Comparison of ENCODE assay signal across 9 cellular contexts in genomic region chr1:45306319-45306718, GRCh38. TPM values are rescaled to one million over a fixed set of nuclear protein-coding genes. Genes with fewer than 3 reads are reported as not detected.
DNase-seq lines count a peak whose midpoint lies in the region; ATAC-seq and TF ChIP-seq lines count a peak whose summit lies in the region.
"Had no signal": no experiment of that assay in that cellular context is flagged by ENCODE, and none has a peak within 500 bp of the region (broad histone marks: within the 10 kb centered on the region; RNA-seq: fewer than 3 reads in every experiment).

No MANE protein-coding gene starts in this region.

- no peaks in the 10 kb centered on the region for H3K9me2 ChIP-seq in Loucy (replicated peaks; ENCODE audit: low read depth, low read length)

- H3K36me3 Mint-ChIP-seq in activated naive CD8-positive, alpha-beta T cell treated with anti-CD3 and anti-CD28 coated beads, Interleukin-2, amount 10 ng/mL, durations not matched to agents 7 days and 5 days: no peaks in the 10 kb centered on the region

- in situ Hi-C loops in GM13976 (cut with MboI; ENCODE audit: low sequenced_read_pairs, unreplicated experiment): no loop called here

- peak overlapping the region; percentile 3 for H3K4me3 Mint-ChIP-seq in activated naive CD8-positive, alpha-beta T cell treated with anti-CD3 and anti-CD28 coated beads, Interleukin-2, amount 10 ng/mL, durations not matched to agents 7 days and 5 days

- intact Hi-C loops in aorta (cut with DNase I): loop anchor here (10.0 kb wide), 2 partner anchors 102 to 472 kb away; partner anchors contain the start of gene ZSWIM5 (in 1 of the 2)

- peak overlapping the region; percentile 4; the same call in 1 of the 2 replicates for H2AFZ ChIP-seq in Loucy (ENCODE audit: low read length)

- DNase-seq in GM13976 (ENCODE audit: low spot score) (peak; percentile 65), aorta (no peak)
- no peak for DNase-seq in activated naive CD8-positive, alpha-beta T cell treated with anti-CD3 and anti-CD28 coated beads, Interleukin-2, amount 10 ng/mL, durations not matched to agents 7 days and 5 days
- peak; percentile 38 to 45 for DNase-seq in stimulated activated CD4-positive, alpha-beta T cell treated with anti-CD3 and anti-CD28 coated beads, Interleukin-2, amount 100 ng/mL, for 24 hours
- DNase-seq: activated CD4-positive, CD25-positive, alpha-beta regulatory T cell treated with anti-CD3 and anti-CD28 coated beads, Interleukin-2, amount 50 U/mL, for 72 hours; NCI-H226 had no signal

- no peak for ATAC-seq in activated naive CD8-positive, alpha-beta T cell treated with anti-CD3 and anti-CD28 coated beads, Interleukin-2, amount 10 ng/mL, durations not matched to agents 7 days and 5 days (ENCODE audit: low read depth)
- ATAC-seq in HG03520 (IDR thresholded peaks at IDR 0.05; ENCODE audit: unreplicated experiment) (no peak), HG02798 (IDR thresholded peaks at IDR 0.05; ENCODE audit: poor library complexity, unreplicated experiment) (no peak), aorta (ENCODE audit: low FRiP score) (no peak)

- peaks cover 32% of the 10 kb centered on the region for H3K4me1 ChIP-seq in Loucy (ENCODE audit: insufficient read depth, low read length, poor library complexity, severe bottlenecking)
- H3K4me1 ChIP-seq in aorta (ENCODE audit: control insufficient read depth in 1 of 2, insufficient read depth in 2 of 2, low read length in 2 of 2): no peaks in the 10 kb centered on the region

- H3F3A ChIP-seq in Loucy (ENCODE audit: low read depth): no peaks in the 10 kb centered on the region; the same call in 1 of the 2 replicates

- H3K4me3 ChIP-seq in Loucy (ENCODE audit: low read length, poor library complexity, severe bottlenecking) (no peak overlapping the region), aorta (ENCODE audit: low read length in 2 of 2) (no peak overlapping the region)

- peak overlapping the region; percentile 8 for H3K9ac ChIP-seq in Loucy (ENCODE audit: low read depth, low read length, poor library complexity, severe bottlenecking)

- H3K9me3 ChIP-seq in Loucy (ENCODE audit: insufficient read depth, low read depth, low read length) (no peaks in the 10 kb centered on the region), aorta (ENCODE audit: control insufficient read depth, low read length) (no peaks in the 10 kb centered on the region)

- H3K79me2 ChIP-seq in Loucy (ENCODE audit: insufficient read depth, low read length): peaks cover 7% of the 10 kb centered on the region; the same call in 1 of the 2 replicates

- no peaks in the 10 kb centered on the region for H3K27me3 Mint-ChIP-seq in activated naive CD8-positive, alpha-beta T cell treated with anti-CD3 and anti-CD28 coated beads, Interleukin-2, amount 10 ng/mL, durations not matched to agents 7 days and 5 days

- no peaks in the 10 kb centered on the region for H4K20me1 ChIP-seq in Loucy (ENCODE audit: insufficient read depth, low read length, poor library complexity, severe bottlenecking)

- peak overlapping the region; percentile 74 for H3K27ac Mint-ChIP-seq in activated naive CD8-positive, alpha-beta T cell treated with anti-CD3 and anti-CD28 coated beads, Interleukin-2, amount 10 ng/mL, durations not matched to agents 7 days and 5 days

- H3K4me1 Mint-ChIP-seq in activated naive CD8-positive, alpha-beta T cell treated with anti-CD3 and anti-CD28 coated beads, Interleukin-2, amount 10 ng/mL, durations not matched to agents 7 days and 5 days: peaks cover 25% of the 10 kb centered on the region

- no peak for TF ChIP-seq CTCF in GM13976 (IDR thresholded peaks at IDR 0.05; ENCODE audit: borderline replicate concordance, control extremely low read depth, extremely low read depth, insufficient read depth, missing control alignments)
- TF ChIP-seq CTCF in Loucy (conservative IDR thresholded peaks at IDR 0.05; ENCODE audit: low read length): no peak

- POLR2A ChIA-PET in activated naive CD8-positive, alpha-beta T cell treated with anti-CD3 and anti-CD28 coated beads, Interleukin-2, amount 10 ng/mL, durations not matched to agents 7 days and 5 days (lab: Charles Lee): interaction anchor here (0.9 to 5.5 kb wide), 5 partner anchors 20 to 585 kb away, joined by 4 to 84 read pairs (median 11); partner anchors contain the start of genes HECTD3, HPDL, MUTYH and TOE1

- H3K36me3 ChIP-seq in Loucy (ENCODE audit: insufficient read depth, low read length): no peaks in the 10 kb centered on the region
- no peaks in the 10 kb centered on the region for H3K36me3 ChIP-seq in aorta (ENCODE audit: control insufficient read depth in 1 of 2, insufficient read depth in 2 of 2, low read length in 1 of 2)

- peak overlapping the region; percentile 30 for H3K4me2 ChIP-seq in Loucy (ENCODE audit: low read depth, low read length, poor library complexity, severe bottlenecking)

- H3K27me3 ChIP-seq in Loucy (ENCODE audit: insufficient read depth, low read length, poor library complexity, severe bottlenecking) (no peaks in the 10 kb centered on the region), aorta (ENCODE audit: control insufficient read depth in 1 of 2, insufficient read depth in 2 of 2, low read length in 1 of 2) (no peaks in the 10 kb centered on the region)

- H3K27ac ChIP-seq in aorta (ENCODE audit: low read depth in 1 of 2, low read length in 2 of 2): no peak overlapping the region

- H3K9me3 Mint-ChIP-seq in activated naive CD8-positive, alpha-beta T cell treated with anti-CD3 and anti-CD28 coated beads, Interleukin-2, amount 10 ng/mL, durations not matched to agents 7 days and 5 days: no peaks in the 10 kb centered on the region

- 54 to 59% methylated on average over 8 of the region's 8 CpGs for WGBS in aorta, 2 donors

RNA-seq across cellular contexts. Expression of gene HPDL, which starts 20.4 kb away (rescaled TPM):
- total RNA-seq in activated naive CD8-positive, alpha-beta T cell treated with anti-CD3 and anti-CD28 coated beads, Interleukin-2, amount 10 ng/mL, durations not matched to agents 7 days and 5 days: 10 to 100 TPM in 1 of 2 experiments, 1 to 10 TPM in 1; 8.4 to 10.3 TPM
- under 1 TPM in 1 of 2 donors, not detected in 1; 0.36 TPM for total RNA-seq in aorta
- not detected for polyA plus RNA-seq in aorta

RNA-seq across cellular contexts. Expression of gene TOE1, which starts 33.7 kb away (rescaled TPM):
- total RNA-seq in activated naive CD8-positive, alpha-beta T cell treated with anti-CD3 and anti-CD28 coated beads, Interleukin-2, amount 10 ng/mL, durations not matched to agents 7 days and 5 days: 10 to 100 TPM; 20.4 to 22.2 TPM
- total RNA-seq in aorta: 10 to 100 TPM in 1 of 2 donors, 1 to 10 TPM in 1; 6.9 to 10.6 TPM
- 1 to 10 TPM; 8.1 to 8.5 TPM for polyA plus RNA-seq in aorta

RNA-seq across cellular contexts. Expression of gene MUTYH, which starts 33.9 kb away (rescaled TPM):
- total RNA-seq in activated naive CD8-positive, alpha-beta T cell treated with anti-CD3 and anti-CD28 coated beads, Interleukin-2, amount 10 ng/mL, durations not matched to agents 7 days and 5 days: 10 to 100 TPM; 59.9 to 68.8 TPM
- 10 to 100 TPM; 19.8 to 28.8 TPM for total RNA-seq in aorta
- 10 to 100 TPM in 1 of 2 donors, 1 to 10 TPM in 1; 4.9 to 49.8 TPM for polyA plus RNA-seq in aorta

Comparison
In these comparisons a context has a peak if more than half of its experiments do, and no peak if none do; other contexts are left out.
1. DNase-seq: peak in GM13976 (single experiment) and stimulated activated CD4-positive, alpha-beta T cell treated with anti-CD3 and anti-CD28 coated beads, Interleukin-2, amount 100 ng/mL, for 24 hours (2 of 2); none in activated naive CD8-positive, alpha-beta T cell treated with anti-CD3 and anti-CD28 coated beads, Interleukin-2, amount 10 ng/mL, durations not matched to agents 7 days and 5 days (single experiment) and aorta (0 of 2).
2. RNA of gene HPDL, which starts 20.4 kb away (total RNA-seq): 8.4 to 10.3 TPM in activated naive CD8-positive, alpha-beta T cell treated with anti-CD3 and anti-CD28 coated beads, Interleukin-2, amount 10 ng/mL, durations not matched to agents 7 days and 5 days; 0.36 TPM in aorta; every median in the first group is over 4 times any median in the second.